Comparison of ENCODE assay signal across 23 cellular contexts in the genomic region with DNA sequence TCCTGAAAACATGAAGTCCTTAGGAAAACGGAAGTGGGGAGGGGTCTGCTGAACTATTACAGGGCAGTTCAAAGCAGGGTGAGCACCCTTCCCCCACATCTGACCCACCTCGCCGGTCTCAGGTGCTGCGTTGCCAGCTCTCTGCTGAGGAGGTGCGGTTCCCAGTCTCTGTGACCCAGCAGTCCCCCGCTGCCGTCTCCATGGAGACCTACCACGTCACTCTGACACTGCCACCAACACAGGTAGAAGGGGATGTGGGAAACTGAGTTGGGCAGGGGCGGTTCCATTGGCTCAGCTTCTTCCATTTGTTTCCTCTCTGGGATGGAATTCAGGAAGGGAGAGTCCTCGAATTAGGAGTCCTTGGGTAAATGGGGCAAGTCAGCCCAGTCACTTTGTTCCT. TPM values are rescaled to one million over a fixed set of nuclear protein-coding genes. Genes with fewer than 3 reads are reported as not detected.
DNase-seq lines count a peak whose midpoint lies in the region; ATAC-seq and TF ChIP-seq lines count a peak whose summit lies in the region.
"Had no signal": no experiment of that assay in that cellular context is flagged by ENCODE, and none has a peak within 500 bp of the region (broad histone marks: within the 10 kb centered on the region; RNA-seq: fewer than 3 reads in every experiment).

No MANE protein-coding gene starts in this region.

- H3K4me1 ChIP-seq in neutrophil (ENCODE audit: control insufficient read depth in 1 of 2, insufficient read depth in 1 of 2, low read depth in 1 of 2, low read length in 1 of 2), result peaks cover 45 to 61% of the 10 kb centered on the region in 2 experiments

- peaks cover 34% of the 10 kb centered on the region for H3K36me3 Mint-ChIP-seq in activated CD8-positive, alpha-beta memory T cell treated with anti-CD3 and anti-CD28 coated beads, Interleukin-2, amount 10 ng/mL, durations not matched to agents 7 days and 5 days
- H3K36me3 Mint-ChIP-seq in activated naive CD8-positive, alpha-beta T cell treated with anti-CD3 and anti-CD28 coated beads, Interleukin-2, amount 10 ng/mL, durations not matched to agents 7 days and 5 days, result peaks cover 29% of the 10 kb centered on the region

- intact Hi-C loops in Right ventricle myocardium superior (cut with DNase I), result no loop called here

- ATAC-seq in activated CD8-positive, alpha-beta memory T cell treated with anti-CD3 and anti-CD28 coated beads, Interleukin-2, amount 10 ng/mL, durations not matched to agents 7 days and 5 days, result no peak
- ATAC-seq in activated naive CD8-positive, alpha-beta T cell treated with anti-CD3 and anti-CD28 coated beads, Interleukin-2, amount 10 ng/mL, durations not matched to agents 7 days and 5 days (ENCODE audit: low read depth), result no peak
- no peak for ATAC-seq in GM18519 (IDR thresholded peaks at IDR 0.05; ENCODE audit: low FRiP score, unreplicated experiment)
- no peak for ATAC-seq in GM18858 (IDR thresholded peaks at IDR 0.05; ENCODE audit: unreplicated experiment)
- no peak for ATAC-seq in Right ventricle myocardium superior (ENCODE audit: poor library complexity)
- ATAC-seq: A549, GM12878 had no signal

- no peak overlapping the region for H3K4me3 Mint-ChIP-seq in activated CD8-positive, alpha-beta memory T cell treated with anti-CD3 and anti-CD28 coated beads, Interleukin-2, amount 10 ng/mL, durations not matched to agents 7 days and 5 days
- H3K4me3 Mint-ChIP-seq in activated naive CD8-positive, alpha-beta T cell treated with anti-CD3 and anti-CD28 coated beads, Interleukin-2, amount 10 ng/mL, durations not matched to agents 7 days and 5 days, result no peak overlapping the region

- CTCF ChIA-PET in activated CD8-positive, alpha-beta memory T cell treated with anti-CD3 and anti-CD28 coated beads, Interleukin-2, amount 10 ng/mL, durations not matched to agents 7 days and 5 days (lab: Charles Lee), result interaction anchor here (1.0 kb wide), 1 partner anchor 58 kb away, joined by 3 read pairs; a partner anchor contains a TSS

- no peaks in the 10 kb centered on the region for H3K9me3 Mint-ChIP-seq in activated CD8-positive, alpha-beta memory T cell treated with anti-CD3 and anti-CD28 coated beads, Interleukin-2, amount 10 ng/mL, durations not matched to agents 7 days and 5 days (ENCODE audit: low read depth)
- no peaks in the 10 kb centered on the region for H3K9me3 Mint-ChIP-seq in activated naive CD8-positive, alpha-beta T cell treated with anti-CD3 and anti-CD28 coated beads, Interleukin-2, amount 10 ng/mL, durations not matched to agents 7 days and 5 days
- H3K9me3 Mint-ChIP-seq: central memory CD8-positive, alpha-beta T cell had no signal

- DNase-seq in activated CD8-positive, alpha-beta memory T cell treated with anti-CD3 and anti-CD28 coated beads, Interleukin-2, amount 10 ng/mL, durations not matched to agents 7 days and 5 days, result no peak
- DNase-seq in activated CD8-positive, alpha-beta memory T cell treated with anti-CD3 and anti-CD28 coated beads, Interleukin-2, amount 50 U/mL, for 48 hours, result no peak
- DNase-seq in H7 (peak; percentile 52), Right ventricle myocardium superior (no peak)
- no peak for DNase-seq in activated naive CD8-positive, alpha-beta T cell treated with anti-CD3 and anti-CD28 coated beads, Interleukin-2, amount 10 ng/mL, durations not matched to agents 7 days and 5 days
- DNase-seq: activated CD4-positive, alpha-beta T cell treated with anti-CD3 and anti-CD28 coated beads for 48 hours; activated naive CD4-positive, alpha-beta T cell treated with Interleukin-2 at 50 U/mL for 16 hours; dorsolateral prefrontal cortex; NCI-H1092 treated with DMSO at 0.1 percent for 48 hours; NCI-H187 treated with DMSO at 0.1 percent for 48 hours; NCI-H526 treated with DMSO at 0.1 percent for 48 hours; occipital lobe; SK-N-SH; trophoblast cell had no signal

- no peaks in the 10 kb centered on the region for H3K27me3 Mint-ChIP-seq in activated CD8-positive, alpha-beta memory T cell treated with anti-CD3 and anti-CD28 coated beads, Interleukin-2, amount 10 ng/mL, durations not matched to agents 7 days and 5 days
- no peaks in the 10 kb centered on the region for H3K27me3 Mint-ChIP-seq in activated naive CD8-positive, alpha-beta T cell treated with anti-CD3 and anti-CD28 coated beads, Interleukin-2, amount 10 ng/mL, durations not matched to agents 7 days and 5 days
- H3K27me3 Mint-ChIP-seq: central memory CD8-positive, alpha-beta T cell had no signal

- peaks cover 15% of the 10 kb centered on the region for H3K27me3 ChIP-seq in H7 (ENCODE audit: control insufficient read depth, insufficient read depth, low read length)
- H3K27me3 ChIP-seq in neutrophil, result no peaks in the 10 kb centered on the region
- H3K27me3 ChIP-seq: dorsolateral prefrontal cortex had no signal

- peak overlapping the region; percentile 12 for H3K27ac Mint-ChIP-seq in activated CD8-positive, alpha-beta memory T cell treated with anti-CD3 and anti-CD28 coated beads, Interleukin-2, amount 10 ng/mL, durations not matched to agents 7 days and 5 days
- H3K27ac Mint-ChIP-seq in activated naive CD8-positive, alpha-beta T cell treated with anti-CD3 and anti-CD28 coated beads, Interleukin-2, amount 10 ng/mL, durations not matched to agents 7 days and 5 days, result peak overlapping the region; percentile 62

- peaks cover 50% of the 10 kb centered on the region for H3K4me1 Mint-ChIP-seq in activated CD8-positive, alpha-beta memory T cell treated with anti-CD3 and anti-CD28 coated beads, Interleukin-2, amount 10 ng/mL, durations not matched to agents 7 days and 5 days
- peaks cover 29% of the 10 kb centered on the region for H3K4me1 Mint-ChIP-seq in activated naive CD8-positive, alpha-beta T cell treated with anti-CD3 and anti-CD28 coated beads, Interleukin-2, amount 10 ng/mL, durations not matched to agents 7 days and 5 days

- peak overlapping the region; percentile 98 for H3K27ac ChIP-seq in neutrophil
- H3K27ac ChIP-seq: A549, HL-60 had no signal

- TF ChIP-seq CTCF in neutrophil (IDR thresholded peaks at IDR 0.05), result no peak

- H3K4me3 ChIP-seq in H7 (ENCODE audit: insufficient read depth, low read depth, low read length) (no peak overlapping the region), neutrophil (ENCODE audit: low read depth in 1 of 2, low read length in 1 of 2) (no peak overlapping the region)
- H3K4me3 ChIP-seq: A549, GM12878, HAP-1 had no signal

- no peaks in the 10 kb centered on the region for H3K9me3 ChIP-seq in neutrophil
- H3K9me3 ChIP-seq: A549, HAP-1, SK-N-SH had no signal

- POLR2A ChIA-PET in activated naive CD8-positive, alpha-beta T cell treated with anti-CD3 and anti-CD28 coated beads, Interleukin-2, amount 10 ng/mL, durations not matched to agents 7 days and 5 days (lab: Charles Lee), result interaction anchor here (1.0 to 6.1 kb wide), 3 partner anchors 8 to 58 kb away, joined by 4 to 108 read pairs (median 8); a partner anchor contains a TSS

- 0 out of 2 replicates have a peak, but pooled peaks cover 2% of the 10 kb centered on the region for H3K36me3 ChIP-seq in H7 (replicated peaks; ENCODE audit: control insufficient read depth, insufficient read depth, low read length)
- peaks cover 46% of the 10 kb centered on the region for H3K36me3 ChIP-seq in neutrophil

RNA-seq across cellular contexts. Expression of a gene that starts 3.3 kb away (rescaled TPM):
- total RNA-seq in activated CD8-positive, alpha-beta memory T cell treated with anti-CD3 and anti-CD28 coated beads, Interleukin-2, amount 10 ng/mL, durations not matched to agents 7 days and 5 days, result 10 to 100 TPM; 30.6 to 35.1 TPM
- total RNA-seq in H7 (2014; rRNA removed; shearing (Covaris generic)), result 4.8 and 7.0 TPM in 2 replicates
- 10 to 100 TPM; 32.2 to 32.6 TPM for total RNA-seq in activated naive CD8-positive, alpha-beta T cell treated with anti-CD3 and anti-CD28 coated beads, Interleukin-2, amount 10 ng/mL, durations not matched to agents 7 days and 5 days
- 9.6 TPM for total RNA-seq in Right ventricle myocardium superior

RNA-seq across cellular contexts. Expression of a gene that starts 8.8 kb away (rescaled TPM):
- total RNA-seq in activated CD8-positive, alpha-beta memory T cell treated with anti-CD3 and anti-CD28 coated beads, Interleukin-2, amount 10 ng/mL, durations not matched to agents 7 days and 5 days, result 10 to 100 TPM; 65.1 to 77.1 TPM
- 30.7 and 44.3 TPM in 2 replicates for total RNA-seq in H7 (2014; rRNA removed; shearing (Covaris generic))
- 10 to 100 TPM; 43.2 to 56.1 TPM for total RNA-seq in activated naive CD8-positive, alpha-beta T cell treated with anti-CD3 and anti-CD28 coated beads, Interleukin-2, amount 10 ng/mL, durations not matched to agents 7 days and 5 days
- total RNA-seq in Right ventricle myocardium superior, result 18.2 TPM

RNA-seq across cellular contexts. Expression of a gene that starts 10.9 kb away (rescaled TPM):
- total RNA-seq in activated CD8-positive, alpha-beta memory T cell treated with anti-CD3 and anti-CD28 coated beads, Interleukin-2, amount 10 ng/mL, durations not matched to agents 7 days and 5 days, result 10 to 100 TPM; 40.4 to 43.0 TPM
- total RNA-seq in H7 (2014; rRNA removed; shearing (Covaris generic)), result 21.2 and 33.2 TPM in 2 replicates
- 10 to 100 TPM; 52.4 to 52.6 TPM for total RNA-seq in activated naive CD8-positive, alpha-beta T cell treated with anti-CD3 and anti-CD28 coated beads, Interleukin-2, amount 10 ng/mL, durations not matched to agents 7 days and 5 days
- total RNA-seq in Right ventricle myocardium superior, result 13.3 TPM

RNA-seq across cellular contexts. Expression of a gene that starts 25.8 kb away (rescaled TPM):
- 10 to 100 TPM; 26.6 to 36.7 TPM for total RNA-seq in activated CD8-positive, alpha-beta memory T cell treated with anti-CD3 and anti-CD28 coated beads, Interleukin-2, amount 10 ng/mL, durations not matched to agents 7 days and 5 days
- 12.2 and 14.3 TPM in 2 replicates for total RNA-seq in H7 (2014; rRNA removed; shearing (Covaris generic))
- total RNA-seq in activated naive CD8-positive, alpha-beta T cell treated with anti-CD3 and anti-CD28 coated beads, Interleukin-2, amount 10 ng/mL, durations not matched to agents 7 days and 5 days, result 10 to 100 TPM; 18.0 to 18.8 TPM
- total RNA-seq in Right ventricle myocardium superior, result 22.1 TPM

RNA-seq across cellular contexts. Expression of a gene that starts 38.4 kb away (rescaled TPM):
- total RNA-seq in activated CD8-positive, alpha-beta memory T cell treated with anti-CD3 and anti-CD28 coated beads, Interleukin-2, amount 10 ng/mL, durations not matched to agents 7 days and 5 days, result not detected
- total RNA-seq in H7 (2014; rRNA removed; shearing (Covaris generic)), result 0.31 and 0.37 TPM in 2 replicates
- total RNA-seq in activated naive CD8-positive, alpha-beta T cell treated with anti-CD3 and anti-CD28 coated beads, Interleukin-2, amount 10 ng/mL, durations not matched to agents 7 days and 5 days, result not detected
- total RNA-seq in Right ventricle myocardium superior, result 1.5 TPM
- total RNA-seq: GM12878, lung microvascular endothelial cell had no signal
